25 cellular contexts compared by ENCODE assay signal in the genomic region with DNA sequence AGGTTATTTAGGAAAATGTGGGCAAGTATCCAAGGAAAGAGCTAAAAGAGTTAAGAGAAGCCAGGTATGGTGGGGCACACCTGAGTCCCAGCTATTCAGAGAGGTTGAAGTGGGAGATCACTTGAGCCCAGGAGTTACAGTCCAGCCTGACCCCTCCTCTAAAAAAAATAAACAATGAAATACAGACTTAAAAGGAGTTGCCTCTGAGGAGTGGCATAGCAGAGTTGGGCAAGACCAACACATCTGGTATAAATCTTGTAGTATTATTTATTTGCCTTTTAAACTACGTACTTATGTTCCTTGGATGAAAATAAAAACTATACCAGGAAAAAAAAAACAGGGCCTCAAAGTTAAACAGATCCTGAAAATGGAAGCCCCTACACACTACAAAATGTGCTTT.
"Had no signal": no experiment of that assay in that cellular context is flagged by ENCODE, and none has a peak within 500 bp of the region (broad histone marks: within the 10 kb centered on the region; RNA-seq: fewer than 3 reads in every experiment).

No MANE protein-coding gene starts in this region.

- H3K36me3 ChIP-seq: brain microvascular endothelial cell, MG63, Peyer's patch, SJSA1 had no signal

- H3K27me3 ChIP-seq: brain microvascular endothelial cell, MG63, Peyer's patch, SJSA1 had no signal

- H3K36me3 Mint-ChIP-seq: activated naive CD8-positive, alpha-beta T cell; IgD-negative memory B cell had no signal

- H3K9me3 ChIP-seq: MG63, Peyer's patch, SJSA1 had no signal

- H3K27me3 Mint-ChIP-seq: activated B cell treated with CpG ODN at 0.5 μM for 24 hours; activated CD4-positive, alpha-beta memory T cell treated with anti-CD3 and anti-CD28 coated beads, Interleukin-2, amount 10 ng/mL, durations not matched to agents 7 days and 5 days; activated CD4-positive, alpha-beta T cell treated with anti-CD3 and anti-CD28 coated beads, Interleukin-2, amount 10 ng/mL, durations not matched to agents 7 days and 5 days; activated naive CD8-positive, alpha-beta T cell; activated T-helper 17 cell treated with anti-CD3 and anti-CD28 coated beads, Interleukin-2, amount 50 U/mL, for 72 hours; IgD-negative memory B cell had no signal

- H3K9me3 Mint-ChIP-seq: activated B cell treated with CpG ODN at 0.5 μM for 24 hours; activated CD4-positive, alpha-beta memory T cell treated with anti-CD3 and anti-CD28 coated beads, Interleukin-2, amount 10 ng/mL, durations not matched to agents 7 days and 5 days; activated CD4-positive, alpha-beta T cell treated with anti-CD3 and anti-CD28 coated beads, Interleukin-2, amount 10 ng/mL, durations not matched to agents 7 days and 5 days; activated naive CD4-positive, alpha-beta T cell treated with anti-CD3 and anti-CD28 coated beads for 36 hours; activated T-helper 17 cell treated with anti-CD3 and anti-CD28 coated beads, Interleukin-2, amount 50 U/mL, for 72 hours; IgD-negative memory B cell had no signal

- H3K4me1 ChIP-seq: Peyer's patch had no signal

- H3K4me3 ChIP-seq: MG63, Peyer's patch, SJSA1 had no signal

- ATAC-seq: SK-N-SH treated with all-trans-retinoic acid at 6 μM for 48 hours had no signal

- H3K27ac ChIP-seq: brain microvascular endothelial cell, Peyer's patch, RWPE1, SJSA1 had no signal

- H3K4me3 Mint-ChIP-seq: activated B cell treated with CpG ODN at 0.5 μM for 24 hours; activated CD4-positive, alpha-beta memory T cell treated with anti-CD3 and anti-CD28 coated beads, Interleukin-2, amount 10 ng/mL, durations not matched to agents 7 days and 5 days; activated CD4-positive, alpha-beta T cell treated with anti-CD3 and anti-CD28 coated beads, Interleukin-2, amount 10 ng/mL, durations not matched to agents 7 days and 5 days; activated naive CD4-positive, alpha-beta T cell treated with anti-CD3 and anti-CD28 coated beads for 36 hours; activated naive CD8-positive, alpha-beta T cell; activated T-helper 17 cell treated with anti-CD3 and anti-CD28 coated beads, Interleukin-2, amount 50 U/mL, for 72 hours had no signal

- H3K27ac Mint-ChIP-seq: activated B cell treated with CpG ODN at 0.5 μM for 24 hours; activated CD4-positive, alpha-beta memory T cell treated with anti-CD3 and anti-CD28 coated beads, Interleukin-2, amount 10 ng/mL, durations not matched to agents 7 days and 5 days; activated CD4-positive, alpha-beta T cell treated with anti-CD3 and anti-CD28 coated beads, Interleukin-2, amount 10 ng/mL, durations not matched to agents 7 days and 5 days; activated naive CD4-positive, alpha-beta T cell treated with anti-CD3 and anti-CD28 coated beads for 36 hours; activated naive CD8-positive, alpha-beta T cell; activated T-helper 17 cell treated with anti-CD3 and anti-CD28 coated beads, Interleukin-2, amount 50 U/mL, for 72 hours; IgD-negative memory B cell had no signal

- DNase-seq: activated B cell treated with CpG ODN at 0.5 μM for 24 hours; activated CD4-positive, alpha-beta memory T cell treated with anti-CD3 and anti-CD28 coated beads, Interleukin-2, amount 10 ng/mL, durations not matched to agents 7 days and 5 days; activated CD4-positive, alpha-beta T cell treated with anti-CD3 and anti-CD28 coated beads, Interleukin-2, amount 10 ng/mL, durations not matched to agents 7 days and 5 days; activated gamma-delta T cell; activated naive CD4-positive, alpha-beta T cell treated with anti-CD3 and anti-CD28 coated beads for 36 hours; activated T-cell treated with anti-CD3 and anti-CD28 coated beads for 4 hours; activated T-cell treated with anti-CD3 and anti-CD28 coated beads, Interleukin-2, amount 50 U/mL, for 48 hours; brain microvascular endothelial cell; KG1; MG63; MV-4-11; NCI-H1092 treated with DMSO at 0.1 percent for 48 hours; NCI-H1436; NCI-H1694 treated with DMSO at 0.1 percent for 48 hours; NCI-H2029 treated with DMSO at 0.1 percent for 48 hours; NCI-H510A treated with DMSO at 0.1 percent for 48 hours; Peyer's patch; SHP77; SW 1271 had no signal
